Comparison of ENCODE assay signal across 9 cellular contexts in genomic region chr15:84113919-84114318, GRCh38.
"Had no signal": no experiment of that assay in that cellular context is flagged by ENCODE, and none has a peak within 500 bp of the region (broad histone marks: within the 10 kb centered on the region; RNA-seq: fewer than 3 reads in every experiment).

No MANE protein-coding gene starts in this region.

- H2AFZ ChIP-seq: GM23338 had no signal

- H3K4me2 ChIP-seq: GM23338 had no signal

- H3K4me1 Mint-ChIP-seq: GM23338, H9, IgD-negative memory B cell had no signal

- H3K36me3 Mint-ChIP-seq: IgD-negative memory B cell had no signal

- H3K4me3 Mint-ChIP-seq: GM23338, H9, HFFc6, IgD-negative memory B cell had no signal

- H3K27ac Mint-ChIP-seq: GM23338, H9, HFFc6, IgD-negative memory B cell had no signal

- H3K4me3 ChIP-seq: GM23338 had no signal

- ATAC-seq: GM23338, HepG2 had no signal

- DNase-seq: H9, HCEC 1CT, HFFc6, KBM-7 had no signal

- FAIRE-seq: H1, H54, HepG2 had no signal

- H3K9me3 Mint-ChIP-seq: GM23338, H9, HFFc6 had no signal
